23 cellular contexts compared by ENCODE assay signal in the genomic region with DNA sequence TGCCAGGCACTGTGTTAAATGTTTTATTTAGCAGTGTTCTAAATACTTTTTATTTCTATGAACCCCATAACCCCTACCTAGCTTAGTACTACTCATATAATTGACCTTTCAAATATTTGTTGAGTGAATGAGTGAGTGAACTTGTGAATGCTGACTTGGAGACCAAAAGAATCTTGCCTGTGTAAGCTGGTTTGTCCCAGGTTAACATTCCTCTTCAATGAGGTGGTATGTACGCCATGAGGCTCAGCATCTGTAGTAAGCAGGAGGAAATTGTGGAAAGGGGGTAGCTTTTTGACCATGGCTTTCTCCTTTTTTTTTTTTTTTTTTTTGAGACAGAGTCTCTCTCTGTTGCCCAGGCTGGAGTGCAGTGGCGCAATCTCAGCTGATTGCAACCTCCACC. TPM values are rescaled to one million over a fixed set of nuclear protein-coding genes. Genes with fewer than 3 reads are reported as not detected.
A peak's percentile ranks its signal among the peaks of the same experiment; 100 is the strongest.
DNase-seq lines count a peak whose midpoint lies in the region; ATAC-seq lines count a peak whose summit lies in the region.
"Had no signal": no experiment of that assay in that cellular context is flagged by ENCODE, and none has a peak within 500 bp of the region (broad histone marks: within the 10 kb centered on the region; RNA-seq: fewer than 3 reads in every experiment).

No MANE protein-coding gene starts in this region.

- H2BK12ac ChIP-seq in mesenchymal stem cell (ENCODE audit: low read length in 2 of 2), result no peak overlapping the region

- no peak overlapping the region for H4K8ac ChIP-seq in mesenchymal stem cell (ENCODE audit: low read length)

- H2BK5ac ChIP-seq in mesenchymal stem cell (ENCODE audit: low read depth, low read length, poor library complexity, severe bottlenecking), result no peak overlapping the region

- H3K27ac ChIP-seq in mesenchymal stem cell (ENCODE audit: low read length, poor library complexity, severe bottlenecking), result no peak overlapping the region
- H3K27ac ChIP-seq: cardiac muscle cell, WERI-Rb-1 had no signal

- H3K23ac ChIP-seq in mesenchymal stem cell (ENCODE audit: low read length in 2 of 2), result no peak overlapping the region

- no peak overlapping the region for H3K14ac ChIP-seq in mesenchymal stem cell (ENCODE audit: low read length in 2 of 2)

- no peak overlapping the region for H3K18ac ChIP-seq in mesenchymal stem cell (ENCODE audit: low read depth in 1 of 2, low read length in 2 of 2)

- no peak overlapping the region for H3K4ac ChIP-seq in mesenchymal stem cell (ENCODE audit: low read depth in 1 of 2, low read length in 2 of 2)

- H4K91ac ChIP-seq in mesenchymal stem cell (ENCODE audit: low read length), result no peak overlapping the region

- H3K79me1 ChIP-seq in mesenchymal stem cell (replicated peaks; ENCODE audit: low read length, poor library complexity, severe bottlenecking), result no peaks in the 10 kb centered on the region

- H2AK5ac ChIP-seq in mesenchymal stem cell (ENCODE audit: low read length, severe bottlenecking), result no peak overlapping the region

- WGBS in mesenchymal stem cell, result 60% methylated on average over 1 of the region's 2 CpGs

- peak; percentile 25 for DNase-seq in AG20443 (ENCODE audit: low spot score)
- peak; percentile 69 for DNase-seq in HT1080 (ENCODE audit: low read depth)
- peak; percentile 58 for DNase-seq in astrocyte of the hippocampus (ENCODE audit: low read depth, low spot score)
- DNase-seq in mesenchymal stem cell, result peak; percentile 21
- no peak for DNase-seq in activated CD4-positive, CD25-positive, alpha-beta regulatory T cell treated with anti-CD3 and anti-CD28 coated beads, Interleukin-2, amount 50 U/mL, for 72 hours
- DNase-seq: activated CD4-positive, alpha-beta memory T cell treated with anti-CD3 and anti-CD28 coated beads, Interleukin-2, amount 10 ng/mL, durations not matched to agents 7 days and 5 days; activated naive CD8-positive, alpha-beta T cell treated with anti-CD3 and anti-CD28 coated beads for 36 hours; activated T-cell treated with anti-CD3 and anti-CD28 coated beads, Interleukin-2, amount 50 U/mL, for 24 hours; H7; hippocampal formation; left cardiac atrium; midbrain; NCI-H1417 treated with DMSO at 0.1 percent for 48 hours; NCI-H345; NK-92 treated with Interleukin-12 subunit alpha and Interleukin-12 subunit beta, amount 100 ng/mL, for 24 hours; retina; Right ventricle myocardium superior; T-cell; WERI-Rb-1 had no signal

- H2AFZ ChIP-seq in mesenchymal stem cell (ENCODE audit: low read depth, low read length), result no peak overlapping the region

- H3K27me3 ChIP-seq in mesenchymal stem cell (ENCODE audit: control insufficient read depth in 1 of 2, insufficient read depth in 1 of 2, low read length in 2 of 2), result no peaks in the 10 kb centered on the region
- H3K27me3 ChIP-seq: cardiac muscle cell had no signal

- H2BK15ac ChIP-seq in mesenchymal stem cell (ENCODE audit: low read depth, poor library complexity, severe bottlenecking), result no peak overlapping the region

- H3K36me3 ChIP-seq in mesenchymal stem cell (ENCODE audit: control insufficient read depth in 1 of 2, insufficient read depth in 2 of 2, low read depth in 1 of 2, low read length in 2 of 2), result no peaks in the 10 kb centered on the region
- H3K36me3 ChIP-seq: cardiac muscle cell, WERI-Rb-1 had no signal

- no peak overlapping the region for H3K9ac ChIP-seq in mesenchymal stem cell (ENCODE audit: low read length)

- no peak for ATAC-seq in HG03521 (IDR thresholded peaks at IDR 0.05; ENCODE audit: unreplicated experiment)
- no peak for ATAC-seq in GM18909 (IDR thresholded peaks at IDR 0.05; ENCODE audit: poor library complexity, unreplicated experiment)
- ATAC-seq in HG03039 (IDR thresholded peaks at IDR 0.05; ENCODE audit: unreplicated experiment), result no peak
- ATAC-seq: left cardiac atrium, T-cell had no signal

- no peak overlapping the region for H2BK120ac ChIP-seq in mesenchymal stem cell (ENCODE audit: low read depth, low read length)

- H3K4me2 ChIP-seq in mesenchymal stem cell (ENCODE audit: low read length, poor library complexity, severe bottlenecking), result no peak overlapping the region

- no peak overlapping the region for H3K4me3 ChIP-seq in mesenchymal stem cell (ENCODE audit: insufficient read depth in 1 of 2, low read depth in 1 of 2, low read length in 2 of 2)
- H3K4me3 ChIP-seq: cardiac muscle cell had no signal

- H3K4me1 ChIP-seq in mesenchymal stem cell (ENCODE audit: control insufficient read depth, insufficient read depth, low read depth, low read length), result no peaks in the 10 kb centered on the region

- H3K9me3 ChIP-seq in mesenchymal stem cell (ENCODE audit: control insufficient read depth, low read length), result no peaks in the 10 kb centered on the region

RNA-seq across cellular contexts. Expression of gene MED18, which starts 14.6 kb away (rescaled TPM):
- 16.6 and 19.3 TPM in 2 replicates for total RNA-seq in HT1080 (2014; rRNA removed; shearing (Covaris generic))
- polyA plus RNA-seq in HT1080 (2015; cell fraction: cytosol; rRNA removed), result 12.2 and 13.5 TPM in 2 replicates
- polyA plus RNA-seq in HT1080 (2015; cell fraction: nucleus; rRNA removed), result 12.5 and 14.4 TPM in 2 replicates
- polyA plus RNA-seq in mesenchymal stem cell (2013, experiment 1 of 2), result 7.1 TPM
- 6.7 TPM for polyA plus RNA-seq in mesenchymal stem cell (2013, experiment 2 of 2)

RNA-seq across cellular contexts. Expression of gene PHACTR4, which starts 26.1 kb away (rescaled TPM):
- total RNA-seq in HT1080 (2014; rRNA removed; shearing (Covaris generic)), result 9.4 and 15.6 TPM in 2 replicates
- 21.3 and 26.0 TPM in 2 replicates for polyA plus RNA-seq in HT1080 (2015; cell fraction: cytosol; rRNA removed)
- 23.5 and 23.8 TPM in 2 replicates for polyA plus RNA-seq in HT1080 (2015; cell fraction: nucleus; rRNA removed)
- 21.5 TPM for polyA plus RNA-seq in mesenchymal stem cell (2013, experiment 1 of 2)
- polyA plus RNA-seq in mesenchymal stem cell (2013, experiment 2 of 2), result 20.8 TPM
